In genomic region chr13:50544226-50544625, GRCh38 we compare ENCODE assay signal across 18 cellular contexts.
DNase-seq lines count a peak whose midpoint lies in the region; ATAC-seq, FAIRE-seq and TF ChIP-seq lines count a peak whose summit lies in the region.
"Had no signal": no experiment of that assay in that cellular context is flagged by ENCODE, and none has a peak within 500 bp of the region (broad histone marks: within the 10 kb centered on the region; RNA-seq: fewer than 3 reads in every experiment).

No MANE protein-coding gene starts in this region.

- H3K4ac ChIP-seq in neuronal stem cell (ENCODE audit: low read length) = no peak overlapping the region

- H3K4me3 ChIP-seq in ACC112 (ENCODE audit: low read depth, low read length) (0 out of 2 replicates have a peak overlapping the region, but pooled peaks have one; percentile 67), SJCRH30 (no peak overlapping the region), endodermal cell (ENCODE audit: low read length) (no peak overlapping the region), neuronal stem cell (ENCODE audit: low read length in 2 of 2) (no peak overlapping the region), left lung (no peak overlapping the region)

- peaks cover 2% of the 10 kb centered on the region for H3K27me3 Mint-ChIP-seq in endodermal cell (ENCODE audit: insufficient read depth)

- intact Hi-C loops in left lung (cut with DNase I) = no loop called here

- H3K79me2 ChIP-seq in ACC112 (ENCODE audit: control insufficient read depth, insufficient read depth, low read length, unreplicated experiment) = no peaks in the 10 kb centered on the region

- DNase-seq in SJCRH30 (peak in 1 of 2 experiments; percentile 24), endodermal cell (no peak), neuronal stem cell (ENCODE audit: low spot score) (no peak), frontal cortex (ENCODE audit: low spot score in 2 of 2) (no peak), left lung (no peak), hepatic stellate cell (ENCODE audit: low spot score) (no peak)
- no peak for DNase-seq in central memory CD4-positive, alpha-beta T cell
- DNase-seq: 8988T; BE2C; CD4-positive, CD25-positive, alpha-beta regulatory T cell; COR-L47; DND-41; H7; NCI-H1436; NCI-H2029; NCI-H524 treated with DMSO at 0.1 percent for 48 hours; RPMI8226 had no signal

- no peak overlapping the region for H3K4me2 ChIP-seq in neuronal stem cell (ENCODE audit: insufficient read depth, low read length, poor library complexity, severe bottlenecking)

- no peak overlapping the region for H3K23ac ChIP-seq in neuronal stem cell (ENCODE audit: low read depth, low read length, poor library complexity)

- H3K9ac ChIP-seq in endodermal cell (ENCODE audit: extremely low read depth, low read length, poor library complexity, severe bottlenecking) = no peak overlapping the region
- H3K9ac ChIP-seq in neuronal stem cell (ENCODE audit: low read depth, low read length, poor library complexity) = no peak overlapping the region

- no peaks in the 10 kb centered on the region for H3K9me3 Mint-ChIP-seq in endodermal cell

- H2BK5ac ChIP-seq in neuronal stem cell (ENCODE audit: low read length) = no peak overlapping the region

- ATAC-seq in left lung = no peak

- no peak overlapping the region for H3K4me3 Mint-ChIP-seq in endodermal cell
- H3K4me3 Mint-ChIP-seq: CD4-positive, CD25-positive, alpha-beta regulatory T cell had no signal

- H2BK12ac ChIP-seq in neuronal stem cell (ENCODE audit: low read length) = no peak overlapping the region

- H3K14ac ChIP-seq in neuronal stem cell (ENCODE audit: low read length) = no peak overlapping the region

- no peak overlapping the region for H3K18ac ChIP-seq in neuronal stem cell (ENCODE audit: low read length)

- H2BK15ac ChIP-seq in neuronal stem cell (ENCODE audit: low read length) = no peak overlapping the region

- peaks cover 2% of the 10 kb centered on the region for H3K79me1 ChIP-seq in neuronal stem cell (ENCODE audit: low read depth, low read length)

- H3K27me3 ChIP-seq in ACC112 (ENCODE audit: insufficient read depth, low read length) = no peaks in the 10 kb centered on the region
- no peaks in the 10 kb centered on the region for H3K27me3 ChIP-seq in SJCRH30
- H3K27me3 ChIP-seq in endodermal cell (ENCODE audit: control insufficient read depth, insufficient read depth, low read length, poor library complexity, severe bottlenecking) = no peaks in the 10 kb centered on the region
- H3K27me3 ChIP-seq in neuronal stem cell (ENCODE audit: control insufficient read depth in 3 of 3, insufficient read depth in 3 of 3, low read depth in 1 of 3, low read length in 3 of 3) = no peaks in the 10 kb centered on the region
- H3K27me3 ChIP-seq in left lung = no peaks in the 10 kb centered on the region
- H3K27me3 ChIP-seq: BE2C had no signal

- TF ChIP-seq CTCF in endodermal cell (conservative IDR thresholded peaks at IDR 0.05) = no peak
- no peak for TF ChIP-seq CTCF in left lung (IDR thresholded peaks at IDR 0.05)

- no peak overlapping the region for H3K27ac ChIP-seq in ACC112 (ENCODE audit: low read depth, low read length)
- H3K27ac ChIP-seq in SJCRH30 = peak overlapping the region; percentile 73; the same call in 1 of the 2 replicates
- peak overlapping the region; percentile 47 for H3K27ac ChIP-seq in endodermal cell (ENCODE audit: low read depth, low read length)
- no peak overlapping the region for H3K27ac ChIP-seq in neuronal stem cell (replicated peaks; ENCODE audit: low read length)
- H3K27ac ChIP-seq in left lung = no peak overlapping the region

- H3K36me3 Mint-ChIP-seq in endodermal cell (ENCODE audit: low read depth) = no peaks in the 10 kb centered on the region
- H3K36me3 Mint-ChIP-seq: CD4-positive, CD25-positive, alpha-beta regulatory T cell had no signal

- 73 to 89% methylated on average over 3 to 4 of the region's 4 CpGs for WGBS in endodermal cell (ENCODE audit: insufficient coverage in 1 of 2, insufficient read length in 1 of 2), 2 experiments
- WGBS in neuronal stem cell (ENCODE audit: extremely low coverage in 2 of 2, insufficient read length in 2 of 2, insufficient replicate concordance in 1 of 2), 2 donors = no CpG with 5 or more reads among the region's 4 CpGs

- H3K4me1 Mint-ChIP-seq in endodermal cell = peaks cover 13% of the 10 kb centered on the region
- H3K4me1 Mint-ChIP-seq: CD4-positive, CD25-positive, alpha-beta regulatory T cell had no signal

- H3K9me3 ChIP-seq in SJCRH30 (replicated peaks) = no peaks in the 10 kb centered on the region; the same call in 1 of the 2 replicates
- no peaks in the 10 kb centered on the region for H3K9me3 ChIP-seq in endodermal cell (ENCODE audit: control insufficient read depth, low read length)
- H3K9me3 ChIP-seq in neuronal stem cell (replicated peaks in 1 of 2; ENCODE audit: control insufficient read depth in 2 of 2, insufficient read depth in 1 of 2, low read depth in 1 of 2, low read length in 2 of 2) = no peaks in the 10 kb centered on the region
- H3K9me3 ChIP-seq in left lung = no peaks in the 10 kb centered on the region
- H3K9me3 ChIP-seq: BE2C had no signal

- H4K8ac ChIP-seq in neuronal stem cell (ENCODE audit: low read depth, low read length) = no peak overlapping the region

- H2BK120ac ChIP-seq in neuronal stem cell (ENCODE audit: low read depth, low read length) = no peak overlapping the region

- no peak overlapping the region for H2AK5ac ChIP-seq in neuronal stem cell (ENCODE audit: low read depth, low read length)

- H3K4me1 ChIP-seq in ACC112 (ENCODE audit: control insufficient read depth, insufficient read depth, low read length, unreplicated experiment) = peaks cover 10% of the 10 kb centered on the region
- peaks cover 18% of the 10 kb centered on the region for H3K4me1 ChIP-seq in SJCRH30
- H3K4me1 ChIP-seq in endodermal cell (ENCODE audit: control insufficient read depth, insufficient read depth, low read length) = no peaks in the 10 kb centered on the region
- H3K4me1 ChIP-seq in neuronal stem cell (ENCODE audit: control insufficient read depth in 2 of 2, insufficient read depth in 1 of 2, low read depth in 1 of 2, low read length in 2 of 2) = peaks cover 0 to 3% of the 10 kb centered on the region in 2 donors
- no peaks in the 10 kb centered on the region for H3K4me1 ChIP-seq in left lung
- H3K4me1 ChIP-seq: BE2C had no signal

- no peaks in the 10 kb centered on the region for H3K36me3 ChIP-seq in ACC112 (ENCODE audit: insufficient read depth, low read length)
- H3K36me3 ChIP-seq in SJCRH30 = no peaks in the 10 kb centered on the region
- no peaks in the 10 kb centered on the region for H3K36me3 ChIP-seq in endodermal cell (ENCODE audit: control insufficient read depth, insufficient read depth, low read length)
- no peaks in the 10 kb centered on the region for H3K36me3 ChIP-seq in neuronal stem cell (replicated peaks in 1 of 2; ENCODE audit: control insufficient read depth in 2 of 2, insufficient read depth in 2 of 2, low read length in 2 of 2)
- no peaks in the 10 kb centered on the region for H3K36me3 ChIP-seq in left lung
- H3K36me3 ChIP-seq: BE2C had no signal

- H3K27ac Mint-ChIP-seq in endodermal cell = no peak overlapping the region
- H3K27ac Mint-ChIP-seq: CD4-positive, CD25-positive, alpha-beta regulatory T cell had no signal

- H2AFZ ChIP-seq in ACC112 (ENCODE audit: low read length, unreplicated experiment) = peak overlapping the region; percentile 98
- H2AFZ ChIP-seq in neuronal stem cell (ENCODE audit: low read length) = peak overlapping the region; percentile 86

- no peak overlapping the region for H4K91ac ChIP-seq in neuronal stem cell (ENCODE audit: low read depth, low read length, poor library complexity)

- FAIRE-seq in frontal cortex (lab: Jason Lieb, UNC) = no peak

Comparison
In these comparisons a context has a peak if more than half of its experiments do, and no peak if none do; other contexts are left out.
1. H3K27ac ChIP-seq: peak in SJCRH30 (single experiment) and endodermal cell (single experiment); none in ACC112 (single experiment), neuronal stem cell (single experiment) and left lung (0 of 2).